12 cellular contexts compared by ENCODE assay signal in genomic region chr16:84881702-84882521, GRCh38.
DNase-seq lines count a peak whose midpoint lies in the region; ATAC-seq and TF ChIP-seq lines count a peak whose summit lies in the region.
"Had no signal": no experiment of that assay in that cellular context is flagged by ENCODE, and none has a peak within 500 bp of the region (broad histone marks: within the 10 kb centered on the region; RNA-seq: fewer than 3 reads in every experiment).

No MANE protein-coding gene starts in this region.

- no peaks in the 10 kb centered on the region for H3K79me2 ChIP-seq in GM23248 (ENCODE audit: insufficient read depth)

- no peaks in the 10 kb centered on the region for H3K27me3 ChIP-seq in GM23248 (replicated peaks; ENCODE audit: insufficient read depth)
- H3K27me3 ChIP-seq in foreskin keratinocyte = no peaks in the 10 kb centered on the region
- no peaks in the 10 kb centered on the region for H3K27me3 ChIP-seq in skeletal muscle satellite cell (ENCODE audit: control insufficient read depth, insufficient read depth, low read length)
- H3K27me3 ChIP-seq: neutrophil had no signal

- H3K9me3 Mint-ChIP-seq in chondrocyte (ENCODE audit: low read depth) = peaks cover 3% of the 10 kb centered on the region
- H3K9me3 Mint-ChIP-seq in activated T-cell treated with anti-CD3 and anti-CD28 coated beads, Interleukin-2, amount 50 U/mL, for 24 hours = no peaks in the 10 kb centered on the region

- H3K9ac ChIP-seq in GM23248 (peak overlapping the region; percentile 71), skeletal muscle satellite cell (ENCODE audit: low read depth, low read length) (peak overlapping the region; percentile 58)

- in situ Hi-C loops in GM23248 (cut with MboI) = no loop called here

- H3K9me3 ChIP-seq in GM23248 (ENCODE audit: low read depth) (no peaks in the 10 kb centered on the region), skeletal muscle satellite cell (replicated peaks; ENCODE audit: low read length) (no peaks in the 10 kb centered on the region)
- H3K9me3 ChIP-seq: neutrophil had no signal

- no peaks in the 10 kb centered on the region for H3K9me2 ChIP-seq in GM23248 (ENCODE audit: insufficient read depth)

- peaks cover 26% of the 10 kb centered on the region for H3F3A ChIP-seq in GM23248 (ENCODE audit: insufficient read depth)

- no peaks in the 10 kb centered on the region for H4K20me1 ChIP-seq in GM23248 (ENCODE audit: insufficient read depth)

- H3K4me1 ChIP-seq in GM23248 (ENCODE audit: insufficient read depth) = peaks cover 25% of the 10 kb centered on the region
- H3K4me1 ChIP-seq in foreskin keratinocyte = peaks cover 21% of the 10 kb centered on the region
- peaks cover 34% of the 10 kb centered on the region for H3K4me1 ChIP-seq in skeletal muscle satellite cell (ENCODE audit: control insufficient read depth, insufficient read depth, low read length)

- H3K36me3 ChIP-seq in GM23248 (ENCODE audit: low read depth) (no peaks in the 10 kb centered on the region), skeletal muscle satellite cell (ENCODE audit: insufficient read depth, low read length) (peaks cover 32% of the 10 kb centered on the region)

- peaks cover 13% of the 10 kb centered on the region for H3K4me1 Mint-ChIP-seq in chondrocyte (ENCODE audit: low read depth)
- peaks cover 2% of the 10 kb centered on the region for H3K4me1 Mint-ChIP-seq in activated T-cell treated with anti-CD3 and anti-CD28 coated beads, Interleukin-2, amount 50 U/mL, for 24 hours (ENCODE audit: low read depth)

- ATAC-seq in foreskin keratinocyte (peak; percentile 77), GM19395 (IDR thresholded peaks at IDR 0.05; ENCODE audit: unreplicated experiment) (no peak)

- H3K27ac ChIP-seq in GM23248 = peak overlapping the region; percentile 93
- no peak overlapping the region for H3K27ac ChIP-seq in foreskin keratinocyte
- H3K27ac ChIP-seq: SK-N-MC had no signal

- DNase-seq in GM23248 (peak; percentile 98), T1000 (lab: John Stamatoyannopoulos, UW) (peak; percentile 73), foreskin keratinocyte (peak; percentile 63 to 83), NCI-H2171 (lab: John Stamatoyannopoulos, UW) (no peak), chondrocyte (ENCODE audit: low spot score) (no peak)
- DNase-seq in activated T-cell treated with anti-CD3 and anti-CD28 coated beads, Interleukin-2, amount 50 U/mL, for 24 hours = no peak
- DNase-seq: aorta had no signal

- H3K36me3 Mint-ChIP-seq in chondrocyte (ENCODE audit: low read depth) = peaks cover 8% of the 10 kb centered on the region
- H3K36me3 Mint-ChIP-seq in activated T-cell treated with anti-CD3 and anti-CD28 coated beads, Interleukin-2, amount 50 U/mL, for 24 hours (ENCODE audit: low read depth) = no peaks in the 10 kb centered on the region

- no peaks in the 10 kb centered on the region for H3K27me3 Mint-ChIP-seq in chondrocyte (ENCODE audit: low read depth)
- H3K27me3 Mint-ChIP-seq in activated T-cell treated with anti-CD3 and anti-CD28 coated beads, Interleukin-2, amount 50 U/mL, for 24 hours = peaks cover 13% of the 10 kb centered on the region

- H3K4me2 ChIP-seq in GM23248 (ENCODE audit: unreplicated experiment) (peak overlapping the region; percentile 58), skeletal muscle satellite cell (ENCODE audit: low read length) (peak overlapping the region; percentile 11)

- 0 out of 2 replicates have a peak overlapping the region, but pooled peaks have one; percentile 6 for H2AFZ ChIP-seq in GM23248

- 16 to 21% methylated on average over 8 of the region's 8 CpGs for WGBS in GM23248 (ENCODE audit: low coverage in 1 of 2, low lambda C conversion rate in 2 of 2, missing lambda C conversion rate in 2 of 2), 2 experiments

- H3K4me3 Mint-ChIP-seq in chondrocyte (ENCODE audit: unreplicated experiment) = no peak overlapping the region
- no peak overlapping the region for H3K4me3 Mint-ChIP-seq in activated T-cell treated with anti-CD3 and anti-CD28 coated beads, Interleukin-2, amount 50 U/mL, for 24 hours
- H3K4me3 Mint-ChIP-seq: IgD-negative memory B cell had no signal

- TF ChIP-seq CTCF in foreskin keratinocyte (conservative IDR thresholded peaks at IDR 0.05) (no peak), chondrocyte (IDR thresholded peaks at IDR 0.05) (no peak)

- no peak overlapping the region for H3K27ac Mint-ChIP-seq in chondrocyte (ENCODE audit: unreplicated experiment)
- H3K27ac Mint-ChIP-seq in activated T-cell treated with anti-CD3 and anti-CD28 coated beads, Interleukin-2, amount 50 U/mL, for 24 hours = no peak overlapping the region
- H3K27ac Mint-ChIP-seq: IgD-negative memory B cell had no signal

- no peak overlapping the region for H3K4me3 ChIP-seq in GM23248
- no peak overlapping the region for H3K4me3 ChIP-seq in skeletal muscle satellite cell (ENCODE audit: low read length)
- H3K4me3 ChIP-seq: SK-N-MC had no signal

Comparison
In these comparisons a context has a peak if more than half of its experiments do, and no peak if none do; other contexts are left out.
1. DNase-seq: peak in GM23248 (single experiment), T1000 (single experiment) and foreskin keratinocyte (2 of 2); none in NCI-H2171 (single experiment), chondrocyte (single experiment) and activated T-cell treated with anti-CD3 and anti-CD28 coated beads, Interleukin-2, amount 50 U/mL, for 24 hours (single experiment).